Comparison of ENCODE assay signal across 29 cellular contexts in the genomic region with DNA sequence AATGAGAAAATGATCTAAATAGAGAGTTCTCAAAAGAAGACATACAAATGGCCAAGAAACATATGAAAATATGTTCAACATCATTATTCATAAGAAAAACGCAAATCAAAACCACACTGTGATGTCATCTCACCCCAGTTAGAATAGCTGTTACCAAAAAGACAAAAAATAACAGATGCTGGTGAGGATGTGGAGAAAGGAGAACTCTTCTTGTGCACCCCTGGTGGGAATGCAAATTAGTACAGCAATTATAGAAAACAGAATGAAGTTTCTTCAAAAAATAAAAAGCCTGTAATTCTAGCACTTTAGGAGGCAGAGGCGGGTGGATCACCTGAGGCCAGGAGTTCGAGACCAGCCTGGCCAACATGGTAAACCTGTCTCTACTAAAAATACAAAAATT.
A peak's percentile ranks its signal among the peaks of the same experiment; 100 is the strongest.
DNase-seq lines count a peak whose midpoint lies in the region; ATAC-seq, FAIRE-seq and TF ChIP-seq lines count a peak whose summit lies in the region.
"Had no signal": no experiment of that assay in that cellular context is flagged by ENCODE, and none has a peak within 500 bp of the region (broad histone marks: within the 10 kb centered on the region; RNA-seq: fewer than 3 reads in every experiment).

No MANE protein-coding gene starts in this region.

- H3K4me1 Mint-ChIP-seq in astrocyte (ENCODE audit: low read depth, unreplicated experiment) (peaks cover under 1% of the 10 kb centered on the region), mesothelial cell of epicardium (peaks cover 3% of the 10 kb centered on the region)
- H3K4me1 Mint-ChIP-seq: activated CD4-positive, alpha-beta T cell treated with anti-CD3 and anti-CD28 coated beads, Interleukin-2, amount 10 ng/mL, durations not matched to agents 24 days and 14 days; activated naive CD4-positive, alpha-beta T cell treated with anti-CD3 and anti-CD28 coated beads, Interleukin-2, amount 50 U/mL, for 24 hours; central memory CD8-positive, alpha-beta T cell; IgD-negative memory B cell had no signal

- peak; percentile 73 for FAIRE-seq in GM18507 (lab: Jason Lieb, UNC)
- no peak for FAIRE-seq in astrocyte (lab: Jason Lieb, UNC)
- FAIRE-seq: GM12891 had no signal

- H3K4me1 ChIP-seq in astrocyte (ENCODE audit: insufficient read depth, low read length) (peaks cover 5% of the 10 kb centered on the region), left ventricle myocardium inferior (no peaks in the 10 kb centered on the region), PC-9 (replicated peaks; ENCODE audit: insufficient read depth) (no peaks in the 10 kb centered on the region)

- CTCF ChIA-PET in PC-9 (lab: Charles Lee): no interaction called here

- no peak overlapping the region for H3K27ac Mint-ChIP-seq in astrocyte (ENCODE audit: unreplicated experiment)
- H3K27ac Mint-ChIP-seq in mesothelial cell of epicardium: no peak overlapping the region
- H3K27ac Mint-ChIP-seq: activated CD4-positive, alpha-beta T cell treated with anti-CD3 and anti-CD28 coated beads, Interleukin-2, amount 10 ng/mL, durations not matched to agents 24 days and 14 days; activated naive CD4-positive, alpha-beta T cell treated with anti-CD3 and anti-CD28 coated beads, Interleukin-2, amount 50 U/mL, for 24 hours; activated T-helper 1 cell treated with anti-CD3 and anti-CD28 coated beads, Interleukin-12 subunit alpha, Interleukin-12 subunit beta, Interleukin-2, Interleukin-4 antibody, amounts not matched to agents 30 ng/mL and 10 ng/mL and 1 ng/mL, durations not matched to agents 14 hours and 24 hours and 36 hours; CD4-positive, alpha-beta T cell; IgD-negative memory B cell; T-helper 2 cell treated with Interferon-gamma antibody and Interleukin-4, amounts not matched to agents 5 μg/mL and 100 μg/mL, for 36 hours had no signal

- H4K20me1 ChIP-seq in astrocyte (ENCODE audit: insufficient read depth, low read length) (peaks cover 12% of the 10 kb centered on the region), PC-9 (ENCODE audit: insufficient read depth) (no peaks in the 10 kb centered on the region; the same call in 1 of the 2 replicates)

- H3K27me3 ChIP-seq in astrocyte (ENCODE audit: insufficient read depth, low read length) (no peaks in the 10 kb centered on the region), left ventricle myocardium inferior (ENCODE audit: low read depth) (no peaks in the 10 kb centered on the region), PC-9 (ENCODE audit: insufficient read depth, low read depth) (no peaks in the 10 kb centered on the region)
- H3K27me3 ChIP-seq: tibial artery had no signal

- H3K9me3 Mint-ChIP-seq in astrocyte (ENCODE audit: unreplicated experiment) (no peaks in the 10 kb centered on the region), mesothelial cell of epicardium (no peaks in the 10 kb centered on the region)
- H3K9me3 Mint-ChIP-seq: activated CD4-positive, alpha-beta T cell treated with anti-CD3 and anti-CD28 coated beads, Interleukin-2, amount 10 ng/mL, durations not matched to agents 24 days and 14 days; activated naive CD4-positive, alpha-beta T cell treated with anti-CD3 and anti-CD28 coated beads, Interleukin-2, amount 50 U/mL, for 24 hours; activated T-helper 1 cell treated with anti-CD3 and anti-CD28 coated beads, Interleukin-12 subunit alpha, Interleukin-12 subunit beta, Interleukin-2, Interleukin-4 antibody, amounts not matched to agents 30 ng/mL and 10 ng/mL and 1 ng/mL, durations not matched to agents 14 hours and 24 hours and 36 hours; CD4-positive, alpha-beta T cell; central memory CD8-positive, alpha-beta T cell; T-helper 2 cell treated with Interferon-gamma antibody and Interleukin-4, amounts not matched to agents 5 μg/mL and 100 μg/mL, for 36 hours had no signal

- H3K36me3 ChIP-seq in astrocyte (ENCODE audit: insufficient read depth, low read length) (no peaks in the 10 kb centered on the region), left ventricle myocardium inferior (no peaks in the 10 kb centered on the region), PC-9 (ENCODE audit: low read depth) (no peaks in the 10 kb centered on the region)
- H3K36me3 ChIP-seq: tibial artery had no signal

- TF ChIP-seq CTCF in astrocyte (IDR thresholded peaks at IDR 0.05; ENCODE audit: insufficient read depth, low read depth, low read length) (no peak), mesothelial cell of epicardium (IDR thresholded peaks at IDR 0.05; ENCODE audit: unreplicated experiment) (peak; percentile 21), left ventricle myocardium inferior (IDR thresholded peaks at IDR 0.05; ENCODE audit: borderline replicate concordance) (no peak), PC-9 (conservative IDR thresholded peaks at IDR 0.05) (no peak)

- DNase-seq in GM18507 (ENCODE audit: extremely low spot score, insufficient read length, low read depth) (no peak), astrocyte (ENCODE audit: low read depth) (peak; percentile 28), mesothelial cell of epicardium (ENCODE audit: low spot score in 2 of 2, unreplicated experiment in 2 of 2) (no peak), left ventricle myocardium inferior (no peak), substantia nigra (lab: John Stamatoyannopoulos, UW) (no peak), PC-9 (no peak)
- DNase-seq in effector CD4-positive, alpha-beta T cell: no peak
- DNase-seq: activated CD4-positive, alpha-beta T cell treated with anti-CD3 and anti-CD28 coated beads, Interleukin-2, amount 10 ng/mL, durations not matched to agents 24 days and 14 days; anterior cingulate cortex; CD4-positive, alpha-beta T cell; DMS 273 treated with DMSO at 0.1 percent for 48 hours; erythroblast; MM.1S; NCI-H1436 treated with DMSO at 0.1 percent for 48 hours; NCI-H510A treated with DMSO at 0.1 percent for 48 hours; RPMI8226; stimulated activated CD4-positive, alpha-beta T cell treated with anti-CD3 and anti-CD28 coated beads, Interleukin-2, amount 100 ng/mL, for 48 hours; stimulated activated naive CD4-positive, alpha-beta T cell; tibial artery had no signal

- no peak overlapping the region for H3K9ac ChIP-seq in astrocyte (ENCODE audit: low read length)

- H3F3A ChIP-seq in PC-9 (ENCODE audit: insufficient read depth, low read depth): no peaks in the 10 kb centered on the region

- ATAC-seq in HG02623 (IDR thresholded peaks at IDR 0.05; ENCODE audit: unreplicated experiment): peak; percentile 63

- POLR2A ChIA-PET in PC-9 (lab: Charles Lee; ENCODE audit: unreplicated experiment): interaction anchor here (0.7 kb wide), 1 partner anchor 114 kb away, joined by 9 read pairs; no protein-coding TSS in a partner anchor

- intact Hi-C loops in left ventricle myocardium inferior (cut with micrococcal nuclease) (no loop called here), PC-9 (cut with micrococcal nuclease; ENCODE audit: unreplicated experiment) (no loop called here)

- H3K27ac ChIP-seq in astrocyte (ENCODE audit: low read depth, low read length): no peak overlapping the region
- no peak overlapping the region for H3K27ac ChIP-seq in left ventricle myocardium inferior (replicated peaks)
- H3K27ac ChIP-seq in substantia nigra (ENCODE audit: low read depth, low read length, poor library complexity, severe bottlenecking): no peak overlapping the region
- H3K27ac ChIP-seq in PC-9: no peak overlapping the region
- H3K27ac ChIP-seq: HL-60, tibial artery, VCaP had no signal

- H3K9me2 ChIP-seq in PC-9 (ENCODE audit: insufficient read depth): no peaks in the 10 kb centered on the region

- H3K9me3 ChIP-seq in astrocyte (ENCODE audit: insufficient read depth, low read depth, low read length): no peaks in the 10 kb centered on the region
- no peaks in the 10 kb centered on the region for H3K9me3 ChIP-seq in left ventricle myocardium inferior (replicated peaks)
- H3K9me3 ChIP-seq in PC-9 (ENCODE audit: insufficient read depth, low read depth): no peaks in the 10 kb centered on the region
- H3K9me3 ChIP-seq: tibial artery had no signal

- H3K36me3 Mint-ChIP-seq in astrocyte (ENCODE audit: low read depth, unreplicated experiment) (peaks cover 2% of the 10 kb centered on the region), mesothelial cell of epicardium (no peaks in the 10 kb centered on the region)
- H3K36me3 Mint-ChIP-seq: activated naive CD4-positive, alpha-beta T cell treated with anti-CD3 and anti-CD28 coated beads, Interleukin-2, amount 50 U/mL, for 24 hours; IgD-negative memory B cell had no signal

- H3K4me2 ChIP-seq in astrocyte (ENCODE audit: low read length): no peak overlapping the region
- no peak overlapping the region for H3K4me2 ChIP-seq in PC-9
- H3K4me2 ChIP-seq: smooth muscle cell had no signal

- BruUV-seq in PC-9 (replicated peaks; lab: Mats Ljungman, UMichigan): no TSS peak

- no peaks in the 10 kb centered on the region for H3K27me3 Mint-ChIP-seq in astrocyte (ENCODE audit: low read depth, unreplicated experiment)
- H3K27me3 Mint-ChIP-seq in mesothelial cell of epicardium (ENCODE audit: low read depth): no peaks in the 10 kb centered on the region

- H3K79me2 ChIP-seq in astrocyte (ENCODE audit: insufficient read depth, low read length) (peaks cover 7% of the 10 kb centered on the region), PC-9 (ENCODE audit: low read depth) (peaks cover 7% of the 10 kb centered on the region; the same call in 1 of the 2 replicates)

- H3K4me3 ChIP-seq in astrocyte (ENCODE audit: insufficient read depth, low read depth, low read length): no peak overlapping the region
- H3K4me3 ChIP-seq in left ventricle myocardium inferior: no peak overlapping the region
- H3K4me3 ChIP-seq in PC-9: no peak overlapping the region
- H3K4me3 ChIP-seq: smooth muscle cell, tibial artery had no signal

- H2AFZ ChIP-seq in astrocyte (ENCODE audit: low read depth, low read length): no peak overlapping the region
- no peak overlapping the region for H2AFZ ChIP-seq in PC-9

- no peak overlapping the region for H3K4me3 Mint-ChIP-seq in astrocyte (ENCODE audit: unreplicated experiment)
- H3K4me3 Mint-ChIP-seq in mesothelial cell of epicardium: no peak overlapping the region
- H3K4me3 Mint-ChIP-seq: activated CD4-positive, alpha-beta T cell treated with anti-CD3 and anti-CD28 coated beads, Interleukin-2, amount 10 ng/mL, durations not matched to agents 24 days and 14 days; activated naive CD4-positive, alpha-beta T cell treated with anti-CD3 and anti-CD28 coated beads, Interleukin-2, amount 50 U/mL, for 24 hours; activated T-helper 1 cell treated with anti-CD3 and anti-CD28 coated beads, Interleukin-12 subunit alpha, Interleukin-12 subunit beta, Interleukin-2, Interleukin-4 antibody, amounts not matched to agents 30 ng/mL and 10 ng/mL and 1 ng/mL, durations not matched to agents 14 hours and 24 hours and 36 hours; CD4-positive, alpha-beta T cell; central memory CD8-positive, alpha-beta T cell; IgD-negative memory B cell; T-helper 2 cell treated with Interferon-gamma antibody and Interleukin-4, amounts not matched to agents 5 μg/mL and 100 μg/mL, for 36 hours had no signal
